In the genomic region with DNA sequence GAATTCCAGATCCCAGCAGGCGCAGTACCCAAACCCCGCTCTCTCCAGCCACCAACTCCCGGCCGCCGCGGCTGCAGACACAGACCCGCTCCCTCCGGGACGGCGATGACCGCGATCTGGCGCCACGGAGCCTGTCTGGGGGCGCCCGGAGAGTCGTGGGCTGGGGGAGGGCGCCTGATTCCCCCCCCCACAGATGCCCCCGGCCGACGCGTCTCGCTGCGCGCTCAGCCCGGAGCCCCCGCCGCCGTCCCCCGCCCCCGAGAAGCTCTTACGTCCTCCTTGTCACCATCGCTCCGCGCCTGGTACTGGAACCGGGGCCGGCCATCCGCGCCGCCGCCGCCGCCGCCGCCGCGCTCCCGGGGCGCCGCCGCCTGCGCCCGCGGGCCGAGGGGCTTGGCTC, we compare ENCODE assay signal across 8 cellular contexts.
A peak's percentile ranks its signal among the peaks of the same experiment; 100 is the strongest.
DNase-seq lines count a peak whose midpoint lies in the region; ATAC-seq and TF ChIP-seq lines count a peak whose summit lies in the region.
"Not testable (repeated sequence)": the region's sequence is repeated elsewhere in the genome, so short reads cannot be mapped to it uniquely, and the experiment has no call there.

No MANE protein-coding gene starts in this region.

- not testable (repeated sequence) for H3K27ac ChIP-seq in BLaER1 treated with 17β-estradiol and CSF1 and Interleukin-3, amounts not matched to agents 10 nM and 100 nM; HEK293 (ENCODE audit: extremely low read depth, low read depth, low read length); PC-9; hepatocyte
- peak overlapping the region in 24 of 59 donors; percentile 23 to 88 (median 68) for H3K27ac ChIP-seq in dorsolateral prefrontal cortex

- not testable (repeated sequence) for H2AFZ ChIP-seq in PC-9; hepatocyte; neuron (ENCODE audit: low read depth, low read length)

- not testable (repeated sequence) for H3K79me2 ChIP-seq in PC-9 (ENCODE audit: low read depth); hepatocyte

- ATAC-seq in activated T-cell treated with anti-CD3 and anti-CD28 coated beads, Interleukin-2, amount 50 U/mL, for 72 hours (replicated peaks in 1 of 2): peak; percentile 35 to 46
- peak in 1 of 2 donors; percentile 17 for ATAC-seq in stimulated activated naive B cell treated with anti-CD40 and anti-IgM and Interleukin-4, amounts not matched to agents 10 μg/mL and 1 μg/mL and 100 μg/mL, for 72 hours (replicated peaks)

- not testable (repeated sequence) for BruUV-seq in PC-9 (replicated peaks; lab: Mats Ljungman, UMichigan)

- H3K4me2 ChIP-seq in BLaER1 treated with 17β-estradiol and CSF1 and Interleukin-3, amounts not matched to agents 10 nM and 100 nM: peak overlapping the region; percentile 75 to 93 (median 89)
- H3K4me2 ChIP-seq in PC-9 (peak overlapping the region; percentile 80), hepatocyte (peak overlapping the region; percentile 94)

- H3K36me3 ChIP-seq in BLaER1 treated with 17β-estradiol and CSF1 and Interleukin-3, amounts not matched to agents 10 nM and 100 nM; HEK293 (ENCODE audit: control insufficient read depth in 2 of 2, insufficient read depth in 1 of 2, low read length in 2 of 2); PC-9 (ENCODE audit: low read depth); hepatocyte (replicated peaks; ENCODE audit: insufficient read depth, low read depth); neuron (ENCODE audit: insufficient read depth, low read length): not testable (repeated sequence)

- not testable (repeated sequence) for H4K20me1 ChIP-seq in BLaER1 treated with 17β-estradiol and CSF1 and Interleukin-3, amounts not matched to agents 10 nM and 100 nM; PC-9 (ENCODE audit: insufficient read depth); hepatocyte (ENCODE audit: insufficient read depth, poor library complexity, severe bottlenecking)

- not testable (repeated sequence) for H3K36me3 Mint-ChIP-seq in activated T-cell treated with anti-CD3 and anti-CD28 coated beads, Interleukin-2, amount 50 U/mL, for 72 hours (ENCODE audit: insufficient read depth in 2 of 2); stimulated activated naive B cell treated with anti-CD40 and anti-IgM and Interleukin-4, amounts not matched to agents 10 μg/mL and 1 μg/mL and 100 μg/mL, for 72 hours

- H3K9me3 ChIP-seq in BLaER1 treated with 17β-estradiol and CSF1 and Interleukin-3, amounts not matched to agents 10 nM and 100 nM (replicated peaks in 1 of 11); HEK293 (ENCODE audit: control insufficient read depth, insufficient read depth, low read depth, low read length); PC-9 (ENCODE audit: insufficient read depth, low read depth); hepatocyte (ENCODE audit: low read depth); neuron (ENCODE audit: low read length): not testable (repeated sequence)

- TF ChIP-seq CTCF in HEK293 (tag by site-specific recombination; IDR thresholded peaks at IDR 0.05); PC-9 (conservative IDR thresholded peaks at IDR 0.05); dorsolateral prefrontal cortex (IDR thresholded peaks at IDR 0.05 in 54 of 56, conservative IDR thresholded peaks at IDR 0.05 in 2 of 56; ENCODE audit: low read depth in 1 of 56, partially characterized antibody in 56 of 56); hepatocyte (IDR thresholded peaks at IDR 0.05; ENCODE audit: poor library complexity): not testable (repeated sequence)

- POLR2A ChIA-PET in HEK293 (lab: Yijun Ruan, JAX); PC-9 (lab: Charles Lee; ENCODE audit: unreplicated experiment): not testable (repeated sequence)

- CTCF ChIA-PET in HEK293 (lab: Yijun Ruan, JAX); PC-9 (lab: Charles Lee): not testable (repeated sequence)

- peak overlapping the region; percentile 46 to 69 (median 58) for H3K4me3 ChIP-seq in BLaER1 treated with 17β-estradiol and CSF1 and Interleukin-3, amounts not matched to agents 10 nM and 100 nM
- H3K4me3 ChIP-seq in HEK293 (ENCODE audit: low read depth, low read length): peak overlapping the region; percentile 38
- peak overlapping the region; percentile 44; the same call in 1 of the 2 replicates for H3K4me3 ChIP-seq in PC-9
- peak overlapping the region in 58 of 59 donors; percentile 29 to 80 (median 62) for H3K4me3 ChIP-seq in dorsolateral prefrontal cortex
- not testable (repeated sequence) for H3K4me3 ChIP-seq in hepatocyte
- H3K4me3 ChIP-seq in neuron (ENCODE audit: low read length): peak overlapping the region; percentile 20

- H3K9me3 Mint-ChIP-seq in activated T-cell treated with anti-CD3 and anti-CD28 coated beads, Interleukin-2, amount 50 U/mL, for 72 hours; stimulated activated naive B cell treated with anti-CD40 and anti-IgM and Interleukin-4, amounts not matched to agents 10 μg/mL and 1 μg/mL and 100 μg/mL, for 72 hours: not testable (repeated sequence)

- peak overlapping the region in 2 of 11 experiments; percentile 15 to 46; a peak in 5 of 22 replicates for H3K9ac ChIP-seq in BLaER1 treated with 17β-estradiol and CSF1 and Interleukin-3, amounts not matched to agents 10 nM and 100 nM

- H3K27me3 Mint-ChIP-seq in activated T-cell treated with anti-CD3 and anti-CD28 coated beads, Interleukin-2, amount 50 U/mL, for 72 hours (ENCODE audit: low read depth): peaks cover 46% of the 10 kb centered on the region
- peaks cover 10 to 39% of the 10 kb centered on the region in 2 donors for H3K27me3 Mint-ChIP-seq in stimulated activated naive B cell treated with anti-CD40 and anti-IgM and Interleukin-4, amounts not matched to agents 10 μg/mL and 1 μg/mL and 100 μg/mL, for 72 hours

- H3K4me1 Mint-ChIP-seq in activated T-cell treated with anti-CD3 and anti-CD28 coated beads, Interleukin-2, amount 50 U/mL, for 72 hours (ENCODE audit: low read depth): peaks cover 23% of the 10 kb centered on the region
- peaks cover 7 to 12% of the 10 kb centered on the region in 2 donors for H3K4me1 Mint-ChIP-seq in stimulated activated naive B cell treated with anti-CD40 and anti-IgM and Interleukin-4, amounts not matched to agents 10 μg/mL and 1 μg/mL and 100 μg/mL, for 72 hours

- peaks cover 35 to 52% (median 49%) of the 10 kb centered on the region in 11 experiments for H3K27me3 ChIP-seq in BLaER1 treated with 17β-estradiol and CSF1 and Interleukin-3, amounts not matched to agents 10 nM and 100 nM
- H3K27me3 ChIP-seq in PC-9 (ENCODE audit: insufficient read depth, low read depth); dorsolateral prefrontal cortex: not testable (repeated sequence)
- peaks cover 16% of the 10 kb centered on the region for H3K27me3 ChIP-seq in hepatocyte
- peaks cover 11% of the 10 kb centered on the region for H3K27me3 ChIP-seq in neuron (ENCODE audit: insufficient read depth, low read length)

- peaks cover 3 to 18% (median 8%) of the 10 kb centered on the region in 10 experiments; a peak in 13 of 20 replicates for H3K4me1 ChIP-seq in BLaER1 treated with 17β-estradiol and CSF1 and Interleukin-3, amounts not matched to agents 10 nM and 100 nM
- not testable (repeated sequence) for H3K4me1 ChIP-seq in HEK293 (ENCODE audit: control insufficient read depth, insufficient read depth, low read length); PC-9 (replicated peaks; ENCODE audit: insufficient read depth); hepatocyte (ENCODE audit: insufficient read depth); neuron (ENCODE audit: insufficient read depth, low read length)

- not testable (repeated sequence) for H3K9me2 ChIP-seq in PC-9 (ENCODE audit: insufficient read depth); hepatocyte (replicated peaks; ENCODE audit: insufficient read depth)

- peak overlapping the region; percentile 78 to 85 for H3K4me3 Mint-ChIP-seq in activated T-cell treated with anti-CD3 and anti-CD28 coated beads, Interleukin-2, amount 50 U/mL, for 72 hours
- H3K4me3 Mint-ChIP-seq in stimulated activated naive B cell treated with anti-CD40 and anti-IgM and Interleukin-4, amounts not matched to agents 10 μg/mL and 1 μg/mL and 100 μg/mL, for 72 hours: peak overlapping the region; percentile 71 to 82

- not testable (repeated sequence) for H3F3A ChIP-seq in PC-9 (ENCODE audit: insufficient read depth, low read depth)

- WGBS in hepatocyte (ENCODE audit: low lambda C conversion rate, missing lambda C conversion rate): 0% methylated on average over 6 of the region's 55 CpGs

- intact Hi-C loops in PC-9 (cut with micrococcal nuclease; ENCODE audit: unreplicated experiment): loop anchor here (2.0 to 5.0 kb wide), 2 partner anchors 165 to 240 kb away; no protein-coding TSS in a partner anchor
- intact Hi-C loops in dorsolateral prefrontal cortex (cut with DNase I): loop anchor here (5.0 kb wide), 1 partner anchor 165 kb away; no protein-coding TSS in a partner anchor

- H3K27ac Mint-ChIP-seq in activated T-cell treated with anti-CD3 and anti-CD28 coated beads, Interleukin-2, amount 50 U/mL, for 72 hours; stimulated activated naive B cell treated with anti-CD40 and anti-IgM and Interleukin-4, amounts not matched to agents 10 μg/mL and 1 μg/mL and 100 μg/mL, for 72 hours: not testable (repeated sequence)

- not testable (repeated sequence) for DNase-seq in PC-9; hepatocyte (ENCODE audit: low spot score); stimulated activated naive B cell treated with anti-CD40 and anti-IgM and Interleukin-4, amounts not matched to agents 10 μg/mL and 1 μg/mL and 100 μg/mL, for 72 hours
- DNase-seq in activated T-cell treated with anti-CD3 and anti-CD28 coated beads, Interleukin-2, amount 50 U/mL, for 72 hours: peak in 1 of 2 donors; percentile 20
- peak in 5 of 10 donors; percentile 32 to 57 (median 41) for DNase-seq in dorsolateral prefrontal cortex
